In the genomic region with DNA sequence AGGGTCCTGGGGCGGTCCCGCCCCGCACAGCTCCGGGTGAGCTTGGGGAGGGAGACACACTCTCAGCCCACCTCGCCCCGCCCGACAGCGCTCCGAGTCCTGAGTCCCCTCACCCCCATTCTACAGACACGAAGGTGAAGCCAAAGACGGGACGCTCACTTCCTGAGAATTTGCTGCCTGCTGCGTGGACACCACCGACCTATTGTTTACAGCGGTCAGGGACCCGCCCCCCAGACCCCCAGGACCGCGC, we compare ENCODE assay signal across 8 cellular contexts. TPM values are rescaled to one million over a fixed set of nuclear protein-coding genes. Genes with fewer than 3 reads are reported as not detected.
DNase-seq lines count a peak whose midpoint lies in the region; ATAC-seq and TF ChIP-seq lines count a peak whose summit lies in the region.

No MANE protein-coding gene starts in this region.

- H3K9me3 ChIP-seq in OCI-LY3 (ENCODE audit: insufficient read depth, low read length) (no peaks in the 10 kb centered on the region), neutrophil (no peaks in the 10 kb centered on the region)

- peak; percentile 2 for ATAC-seq in GM21529 (IDR thresholded peaks at IDR 0.05; ENCODE audit: unreplicated experiment)
- ATAC-seq in HG02970 (IDR thresholded peaks at IDR 0.05; ENCODE audit: low FRiP score, unreplicated experiment), result no peak

- H3K4me3 Mint-ChIP-seq in endothelial cell (ENCODE audit: unreplicated experiment), result peak overlapping the region; percentile 99

- H3K79me2 ChIP-seq in OCI-LY3 (ENCODE audit: low read length), result no peaks in the 10 kb centered on the region

- H3K4me3 ChIP-seq in OCI-LY3 (ENCODE audit: low read length) (peak overlapping the region; percentile 44; the same call in 1 of the 2 replicates), neutrophil (ENCODE audit: low read depth in 1 of 2, low read length in 1 of 2) (peak overlapping the region; percentile 88 to 90)

- TF ChIP-seq CTCF in OCI-LY3 (IDR thresholded peaks at IDR 0.05; ENCODE audit: low read depth, low read length), result no peak
- no peak for TF ChIP-seq CTCF in endothelial cell (IDR thresholded peaks at IDR 0.05; ENCODE audit: unreplicated experiment)
- TF ChIP-seq CTCF in neutrophil (IDR thresholded peaks at IDR 0.05), result no peak

- H2AFZ ChIP-seq in OCI-LY3 (ENCODE audit: low read depth, low read length), result no peak overlapping the region

- no peak overlapping the region for H3K4me2 ChIP-seq in OCI-LY3 (ENCODE audit: low read length)

- H3K9ac ChIP-seq in OCI-LY3 (ENCODE audit: low read length), result no peak overlapping the region

- H3K4me1 ChIP-seq in OCI-LY3 (ENCODE audit: low read length) (no peaks in the 10 kb centered on the region), neutrophil (ENCODE audit: control insufficient read depth in 1 of 2, insufficient read depth in 1 of 2, low read depth in 1 of 2, low read length in 1 of 2) (peaks cover 18 to 24% of the 10 kb centered on the region in 2 experiments)

- H3K27ac Mint-ChIP-seq in endothelial cell (ENCODE audit: unreplicated experiment), result no peak overlapping the region

- no peak overlapping the region for H3K27ac ChIP-seq in OCI-LY3 (ENCODE audit: low read length)
- H3K27ac ChIP-seq in neutrophil, result peak overlapping the region; percentile 83

- peaks cover 19% of the 10 kb centered on the region for H3K27me3 Mint-ChIP-seq in endothelial cell (ENCODE audit: unreplicated experiment)

- H3K4me1 Mint-ChIP-seq in endothelial cell (ENCODE audit: unreplicated experiment), result peaks cover 18% of the 10 kb centered on the region

- H4K20me1 ChIP-seq in OCI-LY3 (ENCODE audit: insufficient read depth, low read length), result no peaks in the 10 kb centered on the region

- H3K36me3 ChIP-seq in OCI-LY3 (replicated peaks; ENCODE audit: low read depth, low read length) (no peaks in the 10 kb centered on the region), neutrophil (no peaks in the 10 kb centered on the region)

- peaks cover 15% of the 10 kb centered on the region for H3K36me3 Mint-ChIP-seq in endothelial cell (ENCODE audit: low read depth, unreplicated experiment)

- peak; percentile 41 for DNase-seq in endothelial cell (ENCODE audit: low spot score)
- no peak for DNase-seq in germinal center (ENCODE audit: low spot score)
- DNase-seq in NCI-H446 treated with DMSO at 0.1 percent for 48 hours (lab: John Stamatoyannopoulos, UW), result no peak
- no peak for DNase-seq in NCI-H82 treated with DMSO at 0.1 percent for 48 hours (lab: John Stamatoyannopoulos, UW; ENCODE audit: unreplicated experiment)

- no peaks in the 10 kb centered on the region for H3K9me3 Mint-ChIP-seq in endothelial cell (ENCODE audit: unreplicated experiment)

- H3K27me3 ChIP-seq in OCI-LY3 (ENCODE audit: low read depth, low read length) (no peaks in the 10 kb centered on the region), neutrophil (peaks cover 20% of the 10 kb centered on the region)

RNA-seq across cellular contexts. Expression of a gene that starts 0.8 kb away (rescaled TPM):
- 17.0 TPM for total RNA-seq in endothelial cell (ENCODE audit: unreplicated experiment)

RNA-seq across cellular contexts. Expression of a gene that starts 31.5 kb away (rescaled TPM):
- total RNA-seq in endothelial cell (ENCODE audit: unreplicated experiment), result 2.4 TPM
